Comparison of ENCODE assay signal across 8 cellular contexts in the genomic region with DNA sequence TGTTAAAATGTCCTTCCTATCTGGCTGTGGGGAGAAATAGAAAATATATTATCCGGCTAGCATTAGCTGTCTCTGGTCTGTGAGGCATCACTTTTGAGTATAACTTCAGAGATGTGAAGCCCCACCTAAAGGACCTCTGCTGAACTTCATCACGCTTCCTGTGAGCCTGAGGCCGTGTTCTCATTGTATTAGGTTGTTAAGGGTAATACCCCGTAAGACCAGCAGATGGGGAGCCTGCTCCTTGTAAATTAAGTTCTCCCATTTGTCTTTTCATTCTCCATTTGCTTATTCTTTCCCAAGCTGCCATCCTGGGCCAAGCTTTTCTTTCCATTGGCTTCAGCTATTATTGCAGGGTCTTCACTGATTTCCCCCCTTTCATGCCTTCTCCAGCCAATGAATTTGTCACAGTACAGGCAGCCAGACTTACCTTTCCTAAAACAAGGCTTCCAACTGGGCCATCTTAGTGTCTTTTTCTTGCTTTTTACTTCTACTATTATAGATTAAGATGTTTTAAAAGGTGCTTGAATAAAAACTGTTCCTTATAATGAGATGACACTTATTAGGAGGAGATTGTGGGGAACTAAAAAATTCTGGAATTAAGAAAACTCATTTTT. TPM values are rescaled to one million over a fixed set of nuclear protein-coding genes. Genes with fewer than 3 reads are reported as not detected.
DNase-seq lines count a peak whose midpoint lies in the region; ATAC-seq and TF ChIP-seq lines count a peak whose summit lies in the region.

No MANE protein-coding gene starts in this region.

- no peaks in the 10 kb centered on the region for H3K9me3 ChIP-seq in SK-N-MC (ENCODE audit: low read depth, low read length)

- H3K27me3 Mint-ChIP-seq in activated naive CD4-positive, alpha-beta T cell treated with anti-CD3 and anti-CD28 coated beads, Interleukin-2, amount 10 ng/mL, durations not matched to agents 7 days and 5 days, result no peaks in the 10 kb centered on the region
- H3K27me3 Mint-ChIP-seq in glutamatergic neuron (ENCODE audit: unreplicated experiment), result no peaks in the 10 kb centered on the region

- TF ChIP-seq CTCF in GM12875 (IDR thresholded peaks at IDR 0.05; ENCODE audit: borderline replicate concordance, insufficient read depth, low read depth, low read length) (peak; percentile 74), glutamatergic neuron (IDR thresholded peaks at IDR 0.05; ENCODE audit: partially characterized antibody, unreplicated experiment) (peak; percentile 85)

- no peak overlapping the region for H3K4me3 ChIP-seq in GM12875 (ENCODE audit: low read depth, low read length)
- no peak overlapping the region for H3K4me3 ChIP-seq in SK-N-MC

- H3K4me1 Mint-ChIP-seq in activated naive CD4-positive, alpha-beta T cell treated with anti-CD3 and anti-CD28 coated beads, Interleukin-2, amount 10 ng/mL, durations not matched to agents 7 days and 5 days, result peaks cover 11% of the 10 kb centered on the region
- H3K4me1 Mint-ChIP-seq in glutamatergic neuron (ENCODE audit: low read depth, unreplicated experiment), result no peaks in the 10 kb centered on the region

- CTCF ChIA-PET in activated naive CD4-positive, alpha-beta T cell treated with anti-CD3 and anti-CD28 coated beads, Interleukin-2, amount 10 ng/mL, durations not matched to agents 7 days and 5 days (lab: Charles Lee), result interaction anchor here (0.7 to 3.5 kb wide), 31 partner anchors 9 to 331 kb away, joined by 3 to 30 read pairs (median 4); a partner anchor contains a TSS

- H3K36me3 ChIP-seq in SK-N-MC (ENCODE audit: insufficient read depth, low read length), result peaks cover 83% of the 10 kb centered on the region

- peaks cover 51% of the 10 kb centered on the region for H3K36me3 Mint-ChIP-seq in activated naive CD4-positive, alpha-beta T cell treated with anti-CD3 and anti-CD28 coated beads, Interleukin-2, amount 10 ng/mL, durations not matched to agents 7 days and 5 days
- no peaks in the 10 kb centered on the region for H3K36me3 Mint-ChIP-seq in glutamatergic neuron (ENCODE audit: unreplicated experiment)

- 0 out of 2 replicates have a peak overlapping the region, but pooled peaks have one; percentile 5 for H3K27ac ChIP-seq in SK-N-MC

- peak; percentile 93 for ATAC-seq in HG02642 (IDR thresholded peaks at IDR 0.05; ENCODE audit: poor library complexity, unreplicated experiment)

- no peak overlapping the region for H3K4me3 Mint-ChIP-seq in activated naive CD4-positive, alpha-beta T cell treated with anti-CD3 and anti-CD28 coated beads, Interleukin-2, amount 10 ng/mL, durations not matched to agents 7 days and 5 days
- H3K4me3 Mint-ChIP-seq in glutamatergic neuron (ENCODE audit: unreplicated experiment), result no peak overlapping the region

- H3K9me3 Mint-ChIP-seq in activated naive CD4-positive, alpha-beta T cell treated with anti-CD3 and anti-CD28 coated beads, Interleukin-2, amount 10 ng/mL, durations not matched to agents 7 days and 5 days, result no peaks in the 10 kb centered on the region
- H3K9me3 Mint-ChIP-seq in glutamatergic neuron (ENCODE audit: unreplicated experiment), result no peaks in the 10 kb centered on the region

- peak; percentile 67 for DNase-seq in NCI-H1048 (lab: John Stamatoyannopoulos, UW)
- peak; percentile 84 for DNase-seq in SK-N-MC (ENCODE audit: low read depth, low spot score)
- peak; percentile 84 for DNase-seq in activated naive CD4-positive, alpha-beta T cell treated with anti-CD3 and anti-CD28 coated beads, Interleukin-2, amount 10 ng/mL, durations not matched to agents 7 days and 5 days
- DNase-seq in glutamatergic neuron, result peak; percentile 56
- DNase-seq in pulmonary artery endothelial cell (ENCODE audit: low read depth, low spot score), result peak; percentile 84
- DNase-seq in cortex of kidney (lab: John Stamatoyannopoulos, UW), result no peak

- no peak overlapping the region for H3K9ac ChIP-seq in SK-N-MC (ENCODE audit: insufficient read length)

- H3K27ac Mint-ChIP-seq in activated naive CD4-positive, alpha-beta T cell treated with anti-CD3 and anti-CD28 coated beads, Interleukin-2, amount 10 ng/mL, durations not matched to agents 7 days and 5 days, result peak overlapping the region; percentile 75
- no peak overlapping the region for H3K27ac Mint-ChIP-seq in glutamatergic neuron (ENCODE audit: unreplicated experiment)

RNA-seq across cellular contexts. Expression of a gene that starts 12.4 kb away (rescaled TPM):
- total RNA-seq in glutamatergic neuron (ENCODE audit: unreplicated experiment), result 19.7 TPM
- 14.6 and 27.0 TPM in 2 replicates for total RNA-seq in pulmonary artery endothelial cell

RNA-seq across cellular contexts. Expression of a gene that starts 12.7 kb away (rescaled TPM):
- total RNA-seq in glutamatergic neuron (ENCODE audit: unreplicated experiment), result 44.9 TPM
- total RNA-seq in pulmonary artery endothelial cell, result 19.1 and 38.4 TPM in 2 replicates

RNA-seq across cellular contexts. Expression of a gene that starts 37.1 kb away (rescaled TPM):
- 141 TPM for total RNA-seq in glutamatergic neuron (ENCODE audit: unreplicated experiment)
- total RNA-seq in pulmonary artery endothelial cell, result 79.0 and 94.0 TPM in 2 replicates
